9 cellular contexts compared by ENCODE assay signal in genomic region chr2:229133155-229133772, GRCh38.
DNase-seq lines count a peak whose midpoint lies in the region; ATAC-seq and TF ChIP-seq lines count a peak whose summit lies in the region.
"Had no signal": no experiment of that assay in that cellular context is flagged by ENCODE, and none has a peak within 500 bp of the region (broad histone marks: within the 10 kb centered on the region; RNA-seq: fewer than 3 reads in every experiment).

No MANE protein-coding gene starts in this region.

- no peaks in the 10 kb centered on the region for H4K20me1 ChIP-seq in hepatocyte (ENCODE audit: insufficient read depth, poor library complexity, severe bottlenecking)

- peaks cover 0 to 11% (median 3%) of the 10 kb centered on the region in 6 donors for H3K9me3 Mint-ChIP-seq in immature natural killer cell

- no peaks in the 10 kb centered on the region for H3K79me2 ChIP-seq in hepatocyte

- peaks cover 18% of the 10 kb centered on the region for H3K4me1 ChIP-seq in hepatocyte (ENCODE audit: insufficient read depth)
- H3K4me1 ChIP-seq in upper lobe of right lung = peaks cover 5% of the 10 kb centered on the region

- H3K9me2 ChIP-seq in hepatocyte (replicated peaks; ENCODE audit: insufficient read depth) = no peaks in the 10 kb centered on the region

- H3K36me3 ChIP-seq in hepatocyte (replicated peaks; ENCODE audit: insufficient read depth, low read depth) = no peaks in the 10 kb centered on the region
- H3K36me3 ChIP-seq in upper lobe of right lung = no peaks in the 10 kb centered on the region

- no peaks in the 10 kb centered on the region for H3K27me3 ChIP-seq in hepatocyte
- no peaks in the 10 kb centered on the region for H3K27me3 ChIP-seq in upper lobe of right lung

- H3K9me3 ChIP-seq in hepatocyte (ENCODE audit: low read depth) = no peaks in the 10 kb centered on the region
- no peaks in the 10 kb centered on the region for H3K9me3 ChIP-seq in upper lobe of right lung

- peak; percentile 75 for TF ChIP-seq CTCF in hepatocyte (IDR thresholded peaks at IDR 0.05; ENCODE audit: poor library complexity)
- peak; percentile 53 for TF ChIP-seq CTCF in upper lobe of right lung (IDR thresholded peaks at IDR 0.05)

- no peak overlapping the region for H3K4me3 ChIP-seq in hepatocyte
- H3K4me3 ChIP-seq in upper lobe of right lung = no peak overlapping the region

- H3K27ac ChIP-seq in hepatocyte (no peak overlapping the region), upper lobe of right lung (no peak overlapping the region)

- no peak overlapping the region for H3K27ac Mint-ChIP-seq in immature natural killer cell

- no peaks in the 10 kb centered on the region for H3K4me1 Mint-ChIP-seq in immature natural killer cell
- H3K4me1 Mint-ChIP-seq: central memory CD8-positive, alpha-beta T cell had no signal

- intact Hi-C loops in upper lobe of right lung (cut with DNase I) = no loop called here

- 46% methylated on average over 5 of the region's 5 CpGs for WGBS in hepatocyte (ENCODE audit: low lambda C conversion rate, missing lambda C conversion rate)

- H3K27me3 Mint-ChIP-seq in immature natural killer cell (ENCODE audit: low read depth in 3 of 3) = no peaks in the 10 kb centered on the region
- H3K27me3 Mint-ChIP-seq: central memory CD8-positive, alpha-beta T cell had no signal

- no peak overlapping the region for H3K4me3 Mint-ChIP-seq in immature natural killer cell
- H3K4me3 Mint-ChIP-seq: central memory CD8-positive, alpha-beta T cell had no signal

- ATAC-seq in upper lobe of right lung = peak; percentile 80
- ATAC-seq in HG03565 (IDR thresholded peaks at IDR 0.05; ENCODE audit: unreplicated experiment) = no peak
- no peak for ATAC-seq in HG03457 (IDR thresholded peaks at IDR 0.05; ENCODE audit: unreplicated experiment)

- no peaks in the 10 kb centered on the region for H3K36me3 Mint-ChIP-seq in immature natural killer cell

- no peak overlapping the region for H2AFZ ChIP-seq in hepatocyte

- H3K4me2 ChIP-seq in hepatocyte = no peak overlapping the region

- DNase-seq in COLO668 (lab: John Stamatoyannopoulos, UW; ENCODE audit: unreplicated experiment) (peak; percentile 43), LoVo (ENCODE audit: low spot score) (peak; percentile 66), SK-N-DZ (ENCODE audit: low spot score) (peak; percentile 1), hepatocyte (ENCODE audit: low spot score) (peak; percentile 60), upper lobe of right lung (no peak), immature natural killer cell (no peak)

Comparison
In these comparisons a context has a peak if more than half of its experiments do, and no peak if none do; other contexts are left out.
1. DNase-seq: peak in COLO668 (single experiment), LoVo (single experiment), SK-N-DZ (single experiment) and hepatocyte (single experiment); none in upper lobe of right lung (single experiment) and immature natural killer cell (0 of 3).